In the genomic region with DNA sequence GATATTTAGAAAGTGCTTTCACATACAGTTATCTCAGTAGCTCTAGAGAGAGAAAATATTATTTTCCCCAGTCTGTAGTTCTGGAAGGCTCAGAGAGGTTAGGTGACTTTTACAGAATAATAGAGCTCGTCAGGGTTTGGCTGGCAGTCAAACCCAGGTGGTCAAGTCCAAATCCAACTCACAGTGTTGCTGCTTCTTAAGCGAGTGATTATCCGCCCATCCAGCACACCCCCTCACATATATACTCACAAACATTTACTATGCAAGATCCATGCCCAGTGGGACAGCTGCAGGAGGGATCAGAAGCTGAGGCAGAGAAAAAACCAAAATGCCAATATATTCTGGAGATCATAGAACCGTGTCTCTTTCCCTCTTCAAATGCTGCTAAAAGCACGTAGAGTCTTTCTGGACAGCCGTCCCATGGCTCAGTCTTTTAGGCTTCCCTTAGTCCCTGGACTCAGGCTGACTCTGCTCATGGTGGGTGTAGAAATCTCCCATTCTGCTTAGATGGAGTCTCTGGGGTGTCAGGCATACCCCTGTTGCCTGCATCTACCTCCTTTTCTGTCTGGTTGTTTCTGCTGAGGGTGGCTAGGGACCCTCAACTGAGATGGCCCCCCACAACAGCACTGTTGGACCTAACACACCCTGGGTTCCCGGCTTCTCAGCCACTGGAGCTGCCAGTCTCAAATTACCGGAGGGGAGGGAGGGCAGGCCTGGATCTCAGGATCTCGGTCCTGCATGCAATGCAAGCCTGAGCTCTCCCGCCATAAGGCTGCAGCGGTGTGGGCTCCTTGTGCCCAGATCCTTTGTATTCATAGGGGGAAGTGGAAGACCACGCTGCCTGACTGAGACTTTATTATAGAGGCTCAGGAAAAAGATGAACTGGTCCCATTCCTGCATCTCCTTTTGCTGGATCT, we compare ENCODE assay signal across 13 cellular contexts. TPM values are rescaled to one million over a fixed set of nuclear protein-coding genes. Genes with fewer than 3 reads are reported as not detected.
A peak's percentile ranks its signal among the peaks of the same experiment; 100 is the strongest.
DNase-seq lines count a peak whose midpoint lies in the region; ATAC-seq, FAIRE-seq and TF ChIP-seq lines count a peak whose summit lies in the region.
"Had no signal": no experiment of that assay in that cellular context is flagged by ENCODE, and none has a peak within 500 bp of the region (broad histone marks: within the 10 kb centered on the region; RNA-seq: fewer than 3 reads in every experiment).

A gene with protein sequence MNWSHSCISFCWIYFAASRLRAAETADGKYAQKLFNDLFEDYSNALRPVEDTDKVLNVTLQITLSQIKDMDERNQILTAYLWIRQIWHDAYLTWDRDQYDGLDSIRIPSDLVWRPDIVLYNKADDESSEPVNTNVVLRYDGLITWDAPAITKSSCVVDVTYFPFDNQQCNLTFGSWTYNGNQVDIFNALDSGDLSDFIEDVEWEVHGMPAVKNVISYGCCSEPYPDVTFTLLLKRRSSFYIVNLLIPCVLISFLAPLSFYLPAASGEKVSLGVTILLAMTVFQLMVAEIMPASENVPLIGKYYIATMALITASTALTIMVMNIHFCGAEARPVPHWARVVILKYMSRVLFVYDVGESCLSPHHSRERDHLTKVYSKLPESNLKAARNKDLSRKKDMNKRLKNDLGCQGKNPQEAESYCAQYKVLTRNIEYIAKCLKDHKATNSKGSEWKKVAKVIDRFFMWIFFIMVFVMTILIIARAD (plus strand): TSS at position 743 of the 917 bp plus-strand sequence. CDS start 135 bp downstream, at position 878.

- in situ Hi-C loops in HepG2 (cut with HindIII; ENCODE audit: extremely low pct_ligation_motif_present, low pct_unique_long_range_greater_than_20kb): no loop called here

- H3K4me1 ChIP-seq in HepG2 (ENCODE audit: insufficient read depth, low read length) (peaks cover 9% of the 10 kb centered on the region), right lobe of liver (peaks cover 0 to 8% (median 1%) of the 10 kb centered on the region in 4 donors), iPS-20b (ENCODE audit: insufficient read depth, low read length) (peaks cover 21% of the 10 kb centered on the region)
- H3K4me1 ChIP-seq in CD4-positive, alpha-beta memory T cell (ENCODE audit: insufficient read depth, low read length): no peaks in the 10 kb centered on the region
- H3K4me1 ChIP-seq: ascending aorta, prostate gland had no signal

- no peaks in the 10 kb centered on the region for H3K4me1 Mint-ChIP-seq in CD4-positive, alpha-beta memory T cell

- POLR2A ChIA-PET in HepG2 (lab: Yijun Ruan, JAX): no interaction called here
- POLR2A ChIA-PET in RWPE1 (lab: Yijun Ruan, JAX; ENCODE audit: low non-redundant PET): interaction anchor here (0.9 kb wide), 1 partner anchor 279 kb away, joined by 3 read pairs; no protein-coding TSS in a partner anchor
- POLR2A ChIA-PET in CD4-positive, alpha-beta memory T cell (lab: Charles Lee; ENCODE audit: partially characterized antibody): no interaction called here

- no peak within 1 kb of the TSS for H3K4me3 Mint-ChIP-seq in CD4-positive, alpha-beta memory T cell

- ATAC-seq in HepG2 (peak; percentile 33; the same call in 1 of the 3 replicates), right lobe of liver (no peak)

- no peak within 1 kb of the TSS for H2AFZ ChIP-seq in HepG2 (ENCODE audit: low read length)

- no peak for TF ChIP-seq CTCF in HepG2 (CRISPR knock-in tag; IDR thresholded peaks at IDR 0.05)
- no peak for TF ChIP-seq CTCF in right lobe of liver (IDR thresholded peaks at IDR 0.05)
- TF ChIP-seq CTCF in RWPE1 (conservative IDR thresholded peaks at IDR 0.05; ENCODE audit: low read depth): no peak

- WGBS in HepG2 (ENCODE audit: low lambda C conversion rate): 14% methylated on average over 12 of the region's 12 CpGs
- WGBS in right lobe of liver (ENCODE audit: insufficient coverage, low coverage, low lambda C conversion rate, missing lambda C conversion rate): 74% methylated on average over 5 of the region's 12 CpGs

- H3K27me3 Mint-ChIP-seq in CD4-positive, alpha-beta memory T cell: peaks cover 5 to 7% of the 10 kb centered on the region in 2 donors

- no peak within 1 kb of the TSS for H3K4me2 ChIP-seq in HepG2 (ENCODE audit: low read depth, low read length)

- intact Hi-C loops in HepG2 (cut with micrococcal nuclease; ENCODE audit: unreplicated experiment): no loop called here
- intact Hi-C loops in right lobe of liver (cut with DNase I): no loop called here
- intact Hi-C loops in CD4-positive, alpha-beta memory T cell (cut with micrococcal nuclease): no loop called here

- no peaks in the 10 kb centered on the region for H4K20me1 ChIP-seq in HepG2 (ENCODE audit: insufficient read depth, low read length)

- DNase-seq in HepG2 (ENCODE audit: low spot score) (no peak), right lobe of liver (no peak), RWPE1 (ENCODE audit: low spot score) (no peak), NCI-H774 (lab: John Stamatoyannopoulos, UW) (no peak), EL (no peak), dedifferentiated amniotic fluid mesenchymal stem cell (ENCODE audit: extremely low spot score) (no peak)
- DNase-seq in CD4-positive, alpha-beta memory T cell: no peak
- DNase-seq: SIG-M5 had no signal

- no peak for TF ChIP-seq RAD21 in HepG2 (CRISPR knock-in tag; IDR thresholded peaks at IDR 0.05)

- peaks cover 2 to 9% of the 10 kb centered on the region in 2 experiments; a peak in 4 of 5 replicates for H3K27me3 ChIP-seq in HepG2 (ENCODE audit: control insufficient read depth in 1 of 2, insufficient read depth in 2 of 2, low read length in 2 of 2)
- H3K27me3 ChIP-seq in right lobe of liver: no peaks in the 10 kb centered on the region
- H3K27me3 ChIP-seq in iPS-20b (ENCODE audit: insufficient read depth, low read length): 0 out of 2 replicates have a peak, but pooled peaks cover 4% of the 10 kb centered on the region
- no peaks in the 10 kb centered on the region for H3K27me3 ChIP-seq in CD4-positive, alpha-beta memory T cell (ENCODE audit: insufficient read depth, low read length)
- H3K27me3 ChIP-seq: ascending aorta had no signal

- CTCF ChIA-PET in HepG2 (lab: Yijun Ruan, JAX; ENCODE audit: low intra/inter-chr PET ratio, low total read pairs): no interaction called here
- CTCF ChIA-PET in RWPE1 (lab: Yijun Ruan, JAX): interaction anchor here (0.6 to 0.9 kb wide), 3 partner anchors 9 to 626 kb away, joined by 3 to 5 read pairs (median 3); no protein-coding TSS in a partner anchor
- CTCF ChIA-PET in CD4-positive, alpha-beta memory T cell (lab: Charles Lee; ENCODE audit: partially characterized antibody): interaction anchor here (1.0 to 1.7 kb wide), 3 partner anchors 10 to 215 kb away, joined by 3 to 5 read pairs (median 5); no protein-coding TSS in a partner anchor

- H3K27ac ChIP-seq in HepG2 (ENCODE audit: extremely low read length, insufficient read depth, low read length) (no peak within 1 kb of the TSS), right lobe of liver (no peak within 1 kb of the TSS), RWPE1 (peak within 1 kb of the TSS; percentile 26), iPS-20b (ENCODE audit: low read length) (no peak within 1 kb of the TSS)
- H3K27ac ChIP-seq in CD4-positive, alpha-beta memory T cell (ENCODE audit: low read depth, low read length): no peak within 1 kb of the TSS
- H3K27ac ChIP-seq: ascending aorta, prostate gland had no signal

- H3K27ac Mint-ChIP-seq in CD4-positive, alpha-beta memory T cell: peak within 1 kb of the TSS in 1 of 7 donors; percentile 6

- H3K36me3 Mint-ChIP-seq in CD4-positive, alpha-beta memory T cell: no peaks in the 10 kb centered on the region

- TF ChIP-seq POLR2A in HepG2 (IDR thresholded peaks at IDR 0.05; ENCODE audit: insufficient read depth in 1 of 2, low read depth in 2 of 2, low read length in 2 of 2): no peak
- no peak for TF ChIP-seq POLR2A in right lobe of liver (IDR thresholded peaks at IDR 0.05)

- no peaks in the 10 kb centered on the region for H3K9me3 ChIP-seq in HepG2 (ENCODE audit: low read length)
- H3K9me3 ChIP-seq in right lobe of liver: no peaks in the 10 kb centered on the region
- H3K9me3 ChIP-seq in iPS-20b (ENCODE audit: insufficient read depth, low read depth, low read length): no peaks in the 10 kb centered on the region
- H3K9me3 ChIP-seq in CD4-positive, alpha-beta memory T cell (ENCODE audit: control insufficient read depth in 1 of 2, low read length in 2 of 2): no peaks in the 10 kb centered on the region
- H3K9me3 ChIP-seq: ascending aorta, prostate gland had no signal

- FAIRE-seq in HepG2 (lab: Jason Lieb, UNC): no peak

- TF ChIP-seq EP300 in HepG2 (IDR thresholded peaks at IDR 0.05; ENCODE audit: low read depth in 2 of 2, low read length in 2 of 2): no peak
- TF ChIP-seq EP300 in HepG2 (CRISPR knock-in tag; IDR thresholded peaks at IDR 0.05; ENCODE audit: borderline replicate concordance): no peak

- BruUV-seq in HepG2 (replicated peaks; lab: Mats Ljungman, UMichigan): no TSS peak

- H3K79me2 ChIP-seq in HepG2 (ENCODE audit: insufficient read depth, low read length): no peaks in the 10 kb centered on the region

- H3K4me3 ChIP-seq in HepG2 (replicated peaks in 1 of 3; ENCODE audit: insufficient read depth in 1 of 3, low read depth in 2 of 3, low read length in 3 of 3) (no peak within 1 kb of the TSS), right lobe of liver (no peak within 1 kb of the TSS), iPS-20b (ENCODE audit: low read length) (peak within 1 kb of the TSS; percentile 12; the same call in 1 of the 2 replicates)
- H3K4me3 ChIP-seq in CD4-positive, alpha-beta memory T cell (ENCODE audit: low read length in 2 of 2): no peak within 1 kb of the TSS
- H3K4me3 ChIP-seq: ascending aorta, prostate gland had no signal

- no peak within 1 kb of the TSS for H3K9ac ChIP-seq in HepG2 (ENCODE audit: insufficient read depth, low read depth, low read length)
- H3K9ac ChIP-seq in iPS-20b (ENCODE audit: low read depth, low read length): peak within 1 kb of the TSS; percentile 39; the same call in 1 of the 2 replicates

- no peaks in the 10 kb centered on the region for H3K9me3 Mint-ChIP-seq in CD4-positive, alpha-beta memory T cell

- H3K36me3 ChIP-seq in HepG2 (replicated peaks in 1 of 2; ENCODE audit: control insufficient read depth in 1 of 2, insufficient read depth in 2 of 2, low read length in 2 of 2) (no peaks in the 10 kb centered on the region), right lobe of liver (no peaks in the 10 kb centered on the region), iPS-20b (ENCODE audit: insufficient read depth, low read depth, low read length) (no peaks in the 10 kb centered on the region)
- no peaks in the 10 kb centered on the region for H3K36me3 ChIP-seq in CD4-positive, alpha-beta memory T cell (ENCODE audit: insufficient read depth, low read length)
- H3K36me3 ChIP-seq: ascending aorta, prostate gland had no signal

RNA-seq across cellular contexts. Expression of the gene that starts here (rescaled TPM):
- total RNA-seq in HepG2 (2016; rRNA removed; fragmentation: Illumina TruSeq; extraction: Trizol) (not detected in 2 replicates), right lobe of liver (not detected)
- not detected in 2 replicates for total RNA-seq in HepG2 (2016; cell fraction: cytosol; rRNA removed; fragmentation: Illumina TruSeq; extraction: Trizol; ENCODE audit: low read depth)
- total RNA-seq in HepG2 (2016; cell fraction: insoluble cytoplasmic fraction; rRNA removed; fragmentation: Illumina TruSeq; extraction: Trizol): not detected in 2 replicates
- total RNA-seq in HepG2 (2016; cell fraction: membrane; rRNA removed; fragmentation: Illumina TruSeq; extraction: Trizol): not detected in 2 replicates
- not detected in 2 replicates for total RNA-seq in HepG2 (2016; cell fraction: nucleus; rRNA removed; fragmentation: Illumina TruSeq; extraction: Trizol)
- not detected in 2 replicates for polyA plus RNA-seq in HepG2 (2011; rRNA removed)
- not detected in 2 replicates for polyA plus RNA-seq in HepG2 (2011; cell fraction: cytosol; rRNA removed)
- polyA plus RNA-seq in HepG2 (2011; cell fraction: nucleus; rRNA removed): not detected in 2 replicates
- not detected in 2 replicates for polyA plus RNA-seq in HepG2 (2012)
- polyA plus RNA-seq in HepG2 (2016; cell fraction: cytosol; fragmentation: Illumina TruSeq; extraction: Trizol; ENCODE audit: low read depth): not detected in 2 replicates
- not detected in 2 replicates for polyA plus RNA-seq in HepG2 (2016; cell fraction: insoluble cytoplasmic fraction; fragmentation: Illumina TruSeq; extraction: Trizol; ENCODE audit: low read depth)
- polyA plus RNA-seq in HepG2 (2016; cell fraction: membrane; fragmentation: Illumina TruSeq; extraction: Trizol; ENCODE audit: low read depth): not detected in 2 replicates
- not detected in 2 replicates for polyA plus RNA-seq in HepG2 (2016; cell fraction: nucleus; fragmentation: Illumina TruSeq; extraction: Trizol; ENCODE audit: insufficient read depth, low read depth)
- 81.4 TPM in 1 of 2 replicates, not detected in the other for polyA minus RNA-seq in HepG2 (2011; rRNA and poly(A)+ RNA removed; ENCODE audit: low replicate concordance)
- 0.35 TPM in 1 of 2 replicates, not detected in the other for polyA minus RNA-seq in HepG2 (2011; cell fraction: cytosol; rRNA and poly(A)+ RNA removed)
- not detected in 2 replicates for polyA minus RNA-seq in HepG2 (2011; cell fraction: nucleus; rRNA and poly(A)+ RNA removed)
- not detected for total RNA-seq in CD4-positive, alpha-beta memory T cell
- polyA plus RNA-seq in CD4-positive, alpha-beta memory T cell: not detected
- total RNA-seq: ascending aorta, fibroblast of villous mesenchyme, prostate gland, temporal lobe had no signal
